13 cellular contexts compared by ENCODE assay signal in genomic region chr10:119406888-119407777, GRCh38.
DNase-seq lines count a peak whose midpoint lies in the region; ATAC-seq and FAIRE-seq lines count a peak whose summit lies in the region.
"Had no signal": no experiment of that assay in that cellular context is flagged by ENCODE, and none has a peak within 500 bp of the region (broad histone marks: within the 10 kb centered on the region; RNA-seq: fewer than 3 reads in every experiment).

No MANE protein-coding gene starts in this region.

- H3K9me3 ChIP-seq in right cardiac atrium (ENCODE audit: control insufficient read depth, low read length) (no peaks in the 10 kb centered on the region), small intestine (ENCODE audit: control insufficient read depth, low read depth) (no peaks in the 10 kb centered on the region)
- H3K9me3 ChIP-seq: breast epithelium had no signal

- no peaks in the 10 kb centered on the region for H3K27me3 Mint-ChIP-seq in stimulated activated memory B cell treated with anti-CD40 and anti-IgM and Interleukin-4, amounts not matched to agents 10 μg/mL and 1 μg/mL and 100 μg/mL, for 72 hours
- no peaks in the 10 kb centered on the region for H3K27me3 Mint-ChIP-seq in activated naive CD8-positive, alpha-beta T cell treated with anti-CD3 and anti-CD28 coated beads, Interleukin-2, amount 50 U/mL, for 24 hours
- H3K27me3 Mint-ChIP-seq: CD8-positive, alpha-beta memory T cell had no signal

- intact Hi-C loops in right cardiac atrium (cut with DNase I), result loop anchor here in 1 of 4 donors (5.0 kb wide), 1 partner anchor 35 kb away; no protein-coding TSS in a partner anchor

- no peaks in the 10 kb centered on the region for H3K36me3 ChIP-seq in small intestine (ENCODE audit: control insufficient read depth in 2 of 2, insufficient read depth in 2 of 2, low read length in 2 of 2)
- H3K36me3 ChIP-seq: breast epithelium had no signal

- no peak overlapping the region for H3K4me3 ChIP-seq in right cardiac atrium (ENCODE audit: low read length)
- H3K4me3 ChIP-seq in small intestine (ENCODE audit: low read depth in 1 of 2, low read length in 2 of 2), result no peak overlapping the region
- H3K4me3 ChIP-seq: breast epithelium had no signal

- H3K4me1 ChIP-seq in right cardiac atrium (ENCODE audit: control insufficient read depth, insufficient read depth, low read length) (peaks cover 24% of the 10 kb centered on the region), small intestine (ENCODE audit: control insufficient read depth in 2 of 2, insufficient read depth in 1 of 2, low read depth in 1 of 2, low read length in 1 of 2) (peaks cover 0 to 8% of the 10 kb centered on the region in 2 donors)
- H3K4me1 ChIP-seq: breast epithelium had no signal

- no peak for FAIRE-seq in small intestine (lab: Jason Lieb, UNC)

- no peaks in the 10 kb centered on the region for H3K27me3 ChIP-seq in right cardiac atrium (ENCODE audit: control insufficient read depth, insufficient read depth)
- no peaks in the 10 kb centered on the region for H3K27me3 ChIP-seq in small intestine (ENCODE audit: control insufficient read depth in 2 of 2, insufficient read depth in 2 of 2, low read length in 2 of 2)
- H3K27me3 ChIP-seq: breast epithelium had no signal

- H3K4me1 Mint-ChIP-seq in stimulated activated memory B cell treated with anti-CD40 and anti-IgM and Interleukin-4, amounts not matched to agents 10 μg/mL and 1 μg/mL and 100 μg/mL, for 72 hours, result peaks cover 25% of the 10 kb centered on the region
- peaks cover 1% of the 10 kb centered on the region for H3K4me1 Mint-ChIP-seq in activated naive CD8-positive, alpha-beta T cell treated with anti-CD3 and anti-CD28 coated beads, Interleukin-2, amount 50 U/mL, for 24 hours

- H3K9me3 Mint-ChIP-seq in stimulated activated memory B cell treated with anti-CD40 and anti-IgM and Interleukin-4, amounts not matched to agents 10 μg/mL and 1 μg/mL and 100 μg/mL, for 72 hours, result no peaks in the 10 kb centered on the region
- no peaks in the 10 kb centered on the region for H3K9me3 Mint-ChIP-seq in activated naive CD8-positive, alpha-beta T cell treated with anti-CD3 and anti-CD28 coated beads, Interleukin-2, amount 50 U/mL, for 24 hours
- H3K9me3 Mint-ChIP-seq: CD8-positive, alpha-beta memory T cell; H9 had no signal

- peak overlapping the region; percentile 54 for H3K27ac ChIP-seq in right cardiac atrium (ENCODE audit: low read length)
- peak overlapping the region in 1 of 2 donors; percentile 76 for H3K27ac ChIP-seq in small intestine (ENCODE audit: low read depth in 1 of 2, low read length in 1 of 2)

- ATAC-seq in GM21447 (IDR thresholded peaks at IDR 0.05; ENCODE audit: unreplicated experiment) (peak; percentile 73), right cardiac atrium (no peak)
- no peak for ATAC-seq in stimulated activated memory B cell treated with anti-CD40 and anti-IgM and Interleukin-4, amounts not matched to agents 10 μg/mL and 1 μg/mL and 100 μg/mL, for 72 hours
- ATAC-seq in activated naive CD8-positive, alpha-beta T cell treated with anti-CD3 and anti-CD28 coated beads, Interleukin-2, amount 50 U/mL, for 24 hours, result no peak

- H3K4me3 Mint-ChIP-seq in stimulated activated memory B cell treated with anti-CD40 and anti-IgM and Interleukin-4, amounts not matched to agents 10 μg/mL and 1 μg/mL and 100 μg/mL, for 72 hours, result no peak overlapping the region
- no peak overlapping the region for H3K4me3 Mint-ChIP-seq in activated naive CD8-positive, alpha-beta T cell treated with anti-CD3 and anti-CD28 coated beads, Interleukin-2, amount 50 U/mL, for 24 hours
- H3K4me3 Mint-ChIP-seq: H9 had no signal

- H3K27ac Mint-ChIP-seq in stimulated activated memory B cell treated with anti-CD40 and anti-IgM and Interleukin-4, amounts not matched to agents 10 μg/mL and 1 μg/mL and 100 μg/mL, for 72 hours, result peak overlapping the region; percentile 54
- no peak overlapping the region for H3K27ac Mint-ChIP-seq in activated naive CD8-positive, alpha-beta T cell treated with anti-CD3 and anti-CD28 coated beads, Interleukin-2, amount 50 U/mL, for 24 hours

- peak; percentile 30 for DNase-seq in OCI-M1 (lab: John Stamatoyannopoulos, UW)
- DNase-seq in right cardiac atrium, result peak in 2 of 3 donors; percentile 52
- no peak for DNase-seq in activated naive CD8-positive, alpha-beta T cell treated with anti-CD3 and anti-CD28 coated beads, Interleukin-2, amount 50 U/mL, for 24 hours
- DNase-seq in small intestine, result no peak
- no peak for DNase-seq in NCI-H2227 (lab: John Stamatoyannopoulos, UW; ENCODE audit: unreplicated experiment)
- DNase-seq in G401 (ENCODE audit: low spot score), result no peak
- DNase-seq: CD8-positive, alpha-beta memory T cell; H9; NCI-H510A; stimulated activated CD8-positive, alpha-beta memory T cell treated with anti-CD3 and anti-CD28 coated beads, Interleukin-4, amount 100 ng/mL, for 48 hours had no signal

- in situ Hi-C loops in G401 (cut with HindIII; ENCODE audit: low sequenced_read_pairs), result no loop called here

- H3K36me3 Mint-ChIP-seq in stimulated activated memory B cell treated with anti-CD40 and anti-IgM and Interleukin-4, amounts not matched to agents 10 μg/mL and 1 μg/mL and 100 μg/mL, for 72 hours, result peaks cover 6% of the 10 kb centered on the region
- no peaks in the 10 kb centered on the region for H3K36me3 Mint-ChIP-seq in activated naive CD8-positive, alpha-beta T cell treated with anti-CD3 and anti-CD28 coated beads, Interleukin-2, amount 50 U/mL, for 24 hours (ENCODE audit: low read depth)

- 57% methylated on average over 10 of the region's 10 CpGs for WGBS in right cardiac atrium
- WGBS in small intestine, 3 donors, result 78 to 91% (median 87%) methylated on average over 10 of the region's 10 CpGs

Comparison
In these comparisons a context has a peak if more than half of its experiments do, and no peak if none do; other contexts are left out.
1. DNase-seq: peak in OCI-M1 (single experiment) and right cardiac atrium (2 of 3); none in activated naive CD8-positive, alpha-beta T cell treated with anti-CD3 and anti-CD28 coated beads, Interleukin-2, amount 50 U/mL, for 24 hours (single experiment), small intestine (single experiment), NCI-H2227 (single experiment) and G401 (single experiment).